3 cellular contexts compared by ENCODE assay signal in genomic region chr22:29203456-29203855, GRCh38.
A peak's percentile ranks its signal among the peaks of the same experiment; 100 is the strongest.
TF ChIP-seq lines count a peak whose summit lies in the region.

No MANE protein-coding gene starts in this region.

TF ChIP-seq in IMR-90, 13 proteins besides CTCF, POLR2A, EP300 and RAD21:
- TF ChIP-seq RFX5 (IDR thresholded peaks at IDR 0.05; ENCODE audit: low read depth, low read length) (no peak), USF2 (IDR thresholded peaks at IDR 0.05; ENCODE audit: low read depth, low read length) (no peak), SMC3 (IDR thresholded peaks at IDR 0.05; ENCODE audit: low read depth, low read length) (no peak), RCOR1 (IDR thresholded peaks at IDR 0.05; ENCODE audit: insufficient replicate concordance, low read length) (no peak), BHLHE40 (IDR thresholded peaks at IDR 0.05; ENCODE audit: low read depth, low read length) (no peak), FOS (IDR thresholded peaks at IDR 0.05; ENCODE audit: low read depth, low read length) (no peak), ELK1 (IDR thresholded peaks at IDR 0.05; ENCODE audit: borderline replicate concordance, low read depth, low read length) (no peak), CEBPB (IDR thresholded peaks at IDR 0.05; ENCODE audit: low read depth, low read length) (no peak), NFE2L2 (IDR thresholded peaks at IDR 0.05; ENCODE audit: low read depth, low read length) (no peak), MAZ (IDR thresholded peaks at IDR 0.05; ENCODE audit: borderline replicate concordance, low read depth, low read length) (no peak), CHD1 (IDR thresholded peaks at IDR 0.05; ENCODE audit: low read depth, low read length) (no peak)

TF ChIP-seq in K562, 482 proteins besides CTCF, POLR2A, EP300 and RAD21:
- TF ChIP-seq BCOR (IDR thresholded peaks at IDR 0.05), result peak; percentile 79
- no peak for TF ChIP-seq POLR3A (IDR thresholded peaks at IDR 0.05; ENCODE audit: borderline replicate concordance, extremely low read depth, insufficient read depth, insufficient read length)
- TF ChIP-seq ADNP (tag; IDR thresholded peaks at IDR 0.05), result peak; percentile 15; the same call in 1 of the 2 replicates
- TF ChIP-seq U2AF1 (optimal IDR thresholded peaks at IDR 0.05; ENCODE audit: low read depth, low read length), result no peak
- TF ChIP-seq BRD4 (IDR thresholded peaks at IDR 0.05), result no peak
- peak; percentile 68 for TF ChIP-seq BRD9 (IDR thresholded peaks at IDR 0.05; ENCODE audit: low read depth, partially characterized antibody)
- no peak for TF ChIP-seq L3MBTL2 (IDR thresholded peaks at IDR 0.05)
- peak; percentile 37 for TF ChIP-seq RBM25 (IDR thresholded peaks at IDR 0.05; ENCODE audit: low read depth, low read length, severe bottlenecking)
- no peak for TF ChIP-seq ZNF57 (CRISPR knock-in tag; IDR thresholded peaks at IDR 0.05)
- TF ChIP-seq MAFF (IDR thresholded peaks at IDR 0.05; ENCODE audit: low read length), result no peak
- TF ChIP-seq XRCC3 (IDR thresholded peaks at IDR 0.05), result no peak
- TF ChIP-seq KDM1A (IDR thresholded peaks at IDR 0.05), result 0 out of 4 replicates have a peak, but pooled peaks of 1 of the 2 experiments have one; percentile 8
- no peak for TF ChIP-seq RBBP5 (IDR thresholded peaks at IDR 0.05; ENCODE audit: borderline replicate concordance, insufficient read depth, low read length, poor library complexity, severe bottlenecking)
- TF ChIP-seq SMARCA5 (IDR thresholded peaks at IDR 0.05), result peak; percentile 50; the same call in 1 of the 2 replicates
- TF ChIP-seq ZFP36 (IDR thresholded peaks at IDR 0.05; ENCODE audit: low read depth, low read length, partially characterized antibody), result peak; percentile 78
- no peak for TF ChIP-seq KAT2B (IDR thresholded peaks at IDR 0.05; ENCODE audit: low read depth, low read length)
- no peak for TF ChIP-seq ZBTB1 (CRISPR knock-in tag; IDR thresholded peaks at IDR 0.05; ENCODE audit: borderline replicate concordance, low read depth)

TF ChIP-seq in HEK293T, 16 proteins besides CTCF, POLR2A, EP300 and RAD21:
- TF ChIP-seq L3MBTL2 (conservative IDR thresholded peaks at IDR 0.05) (no peak), HDGF (IDR thresholded peaks at IDR 0.05; ENCODE audit: borderline replicate concordance) (no peak), SP1 (IDR thresholded peaks at IDR 0.05) (no peak)
